3 cellular contexts compared by ENCODE assay signal in the genomic region with DNA sequence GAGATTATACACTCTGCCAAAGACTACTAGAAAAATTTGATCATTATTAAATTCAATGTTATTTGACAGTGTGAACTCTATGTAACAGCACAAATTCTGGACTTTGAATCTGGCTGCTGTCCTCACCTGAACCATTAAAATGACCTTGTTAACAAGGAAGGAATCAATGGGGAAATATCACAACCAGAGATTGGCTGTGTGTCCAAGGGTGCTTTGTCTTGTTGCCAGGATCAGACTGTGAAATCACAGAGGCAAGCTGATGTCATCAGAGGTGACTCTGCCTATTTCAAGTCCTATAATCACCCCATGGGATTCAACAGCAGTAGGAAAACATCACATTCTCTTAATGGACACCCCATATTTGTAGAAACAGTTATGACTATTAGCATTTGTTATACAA.
TF ChIP-seq lines count a peak whose summit lies in the region.

No MANE protein-coding gene starts in this region.

TF ChIP-seq in liver, 16 proteins besides CTCF, POLR2A, EP300 and RAD21:
- TF ChIP-seq, protein P1, sequence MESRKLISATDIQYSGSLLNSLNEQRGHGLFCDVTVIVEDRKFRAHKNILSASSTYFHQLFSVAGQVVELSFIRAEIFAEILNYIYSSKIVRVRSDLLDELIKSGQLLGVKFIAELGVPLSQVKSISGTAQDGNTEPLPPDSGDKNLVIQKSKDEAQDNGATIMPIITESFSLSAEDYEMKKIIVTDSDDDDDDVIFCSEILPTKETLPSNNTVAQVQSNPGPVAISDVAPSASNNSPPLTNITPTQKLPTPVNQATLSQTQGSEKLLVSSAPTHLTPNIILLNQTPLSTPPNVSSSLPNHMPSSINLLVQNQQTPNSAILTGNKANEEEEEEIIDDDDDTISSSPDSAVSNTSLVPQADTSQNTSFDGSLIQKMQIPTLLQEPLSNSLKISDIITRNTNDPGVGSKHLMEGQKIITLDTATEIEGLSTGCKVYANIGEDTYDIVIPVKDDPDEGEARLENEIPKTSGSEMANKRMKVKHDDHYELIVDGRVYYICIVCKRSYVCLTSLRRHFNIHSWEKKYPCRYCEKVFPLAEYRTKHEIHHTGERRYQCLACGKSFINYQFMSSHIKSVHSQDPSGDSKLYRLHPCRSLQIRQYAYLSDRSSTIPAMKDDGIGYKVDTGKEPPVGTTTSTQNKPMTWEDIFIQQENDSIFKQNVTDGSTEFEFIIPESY (IDR thresholded peaks at IDR 0.05), result peak; percentile 83
- TF ChIP-seq JUND (IDR thresholded peaks at IDR 0.05) (peak; percentile 91 to 96), EGR1 (IDR thresholded peaks at IDR 0.05; ENCODE audit: low read depth in 2 of 2) (peak in 1 of 2 donors; percentile 67), FOXA2 (IDR thresholded peaks at IDR 0.05) (peak; percentile 66), YY1 (IDR thresholded peaks at IDR 0.05) (peak; percentile 70), HNF4A (conservative IDR thresholded peaks at IDR 0.05) (peak; percentile 98), FOXA1 (IDR thresholded peaks at IDR 0.05) (peak; percentile 49), HNF4G (IDR thresholded peaks at IDR 0.05) (peak; percentile 96), RXRA (IDR thresholded peaks at IDR 0.05) (peak; percentile 99), TAF1 (conservative IDR thresholded peaks at IDR 0.05) (no peak), GABPA (IDR thresholded peaks at IDR 0.05 in 1 of 2, conservative IDR thresholded peaks at IDR 0.05 in 1 of 2) (no peak), NR2F2 (IDR thresholded peaks at IDR 0.05) (peak; percentile 43), SP1 (IDR thresholded peaks at IDR 0.05) (peak; percentile 88)
- TF ChIP-seq, protein P2, sequence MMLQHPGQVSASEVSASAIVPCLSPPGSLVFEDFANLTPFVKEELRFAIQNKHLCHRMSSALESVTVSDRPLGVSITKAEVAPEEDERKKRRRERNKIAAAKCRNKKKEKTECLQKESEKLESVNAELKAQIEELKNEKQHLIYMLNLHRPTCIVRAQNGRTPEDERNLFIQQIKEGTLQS (IDR thresholded peaks at IDR 0.05), result peak; percentile 92
- TF ChIP-seq, protein P3, sequence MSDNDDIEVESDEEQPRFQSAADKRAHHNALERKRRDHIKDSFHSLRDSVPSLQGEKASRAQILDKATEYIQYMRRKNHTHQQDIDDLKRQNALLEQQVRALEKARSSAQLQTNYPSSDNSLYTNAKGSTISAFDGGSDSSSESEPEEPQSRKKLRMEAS (IDR thresholded peaks at IDR 0.05), result peak; percentile 77
- TF ChIP-seq, protein P4, sequence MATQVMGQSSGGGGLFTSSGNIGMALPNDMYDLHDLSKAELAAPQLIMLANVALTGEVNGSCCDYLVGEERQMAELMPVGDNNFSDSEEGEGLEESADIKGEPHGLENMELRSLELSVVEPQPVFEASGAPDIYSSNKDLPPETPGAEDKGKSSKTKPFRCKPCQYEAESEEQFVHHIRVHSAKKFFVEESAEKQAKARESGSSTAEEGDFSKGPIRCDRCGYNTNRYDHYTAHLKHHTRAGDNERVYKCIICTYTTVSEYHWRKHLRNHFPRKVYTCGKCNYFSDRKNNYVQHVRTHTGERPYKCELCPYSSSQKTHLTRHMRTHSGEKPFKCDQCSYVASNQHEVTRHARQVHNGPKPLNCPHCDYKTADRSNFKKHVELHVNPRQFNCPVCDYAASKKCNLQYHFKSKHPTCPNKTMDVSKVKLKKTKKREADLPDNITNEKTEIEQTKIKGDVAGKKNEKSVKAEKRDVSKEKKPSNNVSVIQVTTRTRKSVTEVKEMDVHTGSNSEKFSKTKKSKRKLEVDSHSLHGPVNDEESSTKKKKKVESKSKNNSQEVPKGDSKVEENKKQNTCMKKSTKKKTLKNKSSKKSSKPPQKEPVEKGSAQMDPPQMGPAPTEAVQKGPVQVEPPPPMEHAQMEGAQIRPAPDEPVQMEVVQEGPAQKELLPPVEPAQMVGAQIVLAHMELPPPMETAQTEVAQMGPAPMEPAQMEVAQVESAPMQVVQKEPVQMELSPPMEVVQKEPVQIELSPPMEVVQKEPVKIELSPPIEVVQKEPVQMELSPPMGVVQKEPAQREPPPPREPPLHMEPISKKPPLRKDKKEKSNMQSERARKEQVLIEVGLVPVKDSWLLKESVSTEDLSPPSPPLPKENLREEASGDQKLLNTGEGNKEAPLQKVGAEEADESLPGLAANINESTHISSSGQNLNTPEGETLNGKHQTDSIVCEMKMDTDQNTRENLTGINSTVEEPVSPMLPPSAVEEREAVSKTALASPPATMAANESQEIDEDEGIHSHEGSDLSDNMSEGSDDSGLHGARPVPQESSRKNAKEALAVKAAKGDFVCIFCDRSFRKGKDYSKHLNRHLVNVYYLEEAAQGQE (IDR thresholded peaks at IDR 0.05), result peak; percentile 70

TF ChIP-seq in HepG2, 621 proteins besides CTCF, POLR2A, EP300 and RAD21:
- no peak for TF ChIP-seq ZNF703 (CRISPR knock-in tag; IDR thresholded peaks at IDR 0.05; ENCODE audit: borderline replicate concordance)
- TF ChIP-seq ZNF570 (CRISPR knock-in tag; IDR thresholded peaks at IDR 0.05; ENCODE audit: borderline replicate concordance), result no peak
- TF ChIP-seq MTA1 (CRISPR knock-in tag; IDR thresholded peaks at IDR 0.05; ENCODE audit: borderline replicate concordance), result no peak
- TF ChIP-seq ZNF75D (CRISPR knock-in tag; IDR thresholded peaks at IDR 0.05; ENCODE audit: borderline replicate concordance), result no peak

TF ChIP-seq in GM12891, 5 proteins besides CTCF, POLR2A, EP300 and RAD21:
- TF ChIP-seq POU2F2 (IDR thresholded peaks at IDR 0.05; ENCODE audit: low read depth, low read length), result no peak
- no peak for TF ChIP-seq PAX5 (IDR thresholded peaks at IDR 0.05; ENCODE audit: insufficient read depth, low read length, severe bottlenecking)
- no peak for TF ChIP-seq TAF1 (IDR thresholded peaks at IDR 0.05; ENCODE audit: low read depth, low read length)
- no peak for TF ChIP-seq SPI1 (IDR thresholded peaks at IDR 0.05; ENCODE audit: low read depth, low read length)
- no peak for TF ChIP-seq POLR2AphosphoS5 (IDR thresholded peaks at IDR 0.05; ENCODE audit: low read depth, low read length)
